In the genomic region with DNA sequence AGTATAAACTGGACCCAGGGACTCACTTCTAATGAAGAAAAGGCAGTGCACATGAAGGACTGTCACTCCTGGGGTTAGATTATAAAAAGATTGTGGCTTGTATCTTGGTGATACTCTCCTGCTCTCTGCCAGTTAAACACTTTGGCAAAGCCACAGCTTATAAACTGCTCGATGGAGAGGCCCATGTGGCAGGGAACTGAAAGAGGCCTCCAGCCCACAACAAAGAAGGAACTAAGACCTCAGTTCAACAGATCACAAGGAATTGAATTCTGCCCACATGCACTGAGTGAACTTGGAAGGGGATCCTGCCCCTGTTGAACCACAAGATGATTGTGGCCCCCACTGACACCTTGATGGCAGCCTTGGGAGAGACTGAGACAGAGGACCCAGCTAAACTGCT, we compare ENCODE assay signal across 8 cellular contexts.
"Had no signal": no experiment of that assay in that cellular context is flagged by ENCODE, and none has a peak within 500 bp of the region (broad histone marks: within the 10 kb centered on the region; RNA-seq: fewer than 3 reads in every experiment).

No MANE protein-coding gene starts in this region.

- H3K9ac ChIP-seq: GM23248, KMS-11 had no signal

- H3K4me2 ChIP-seq: KMS-11 had no signal

- H2AFZ ChIP-seq: GM23248 had no signal

- FAIRE-seq: H54 had no signal

- DNase-seq: GM23248, GOT3, H9, HCEC 1CT, IMR-90, KBM-7 had no signal

- H3K27ac ChIP-seq: GM23248, KMS-11 had no signal

- H3K4me3 ChIP-seq: GM23248 had no signal
